ENCODE assay signal across 13 cellular contexts in genomic region chr6:11810854-11811643, GRCh38. TPM values are rescaled to one million over a fixed set of nuclear protein-coding genes. Genes with fewer than 3 reads are reported as not detected.
DNase-seq lines count a peak whose midpoint lies in the region; ATAC-seq and TF ChIP-seq lines count a peak whose summit lies in the region.
"Had no signal": no experiment of that assay in that cellular context is flagged by ENCODE, and none has a peak within 500 bp of the region (broad histone marks: within the 10 kb centered on the region; RNA-seq: fewer than 3 reads in every experiment).

No MANE protein-coding gene starts in this region.

- no peaks in the 10 kb centered on the region for H3F3A ChIP-seq in neural progenitor cell (ENCODE audit: low read depth)

- H3K4me3 ChIP-seq in neural progenitor cell = no peak overlapping the region
- H3K4me3 ChIP-seq in vagina = no peak overlapping the region
- H3K4me3 ChIP-seq: Peyer's patch had no signal

- H3K4me3 Mint-ChIP-seq in stimulated activated naive CD8-positive, alpha-beta T cell treated with anti-CD3 and anti-CD28 coated beads, Interleukin-15, Interleukin-2, amounts not matched to agents 100 ng/mL and 50 ng/mL, for 24 hours = no peak overlapping the region
- H3K4me3 Mint-ChIP-seq in neural progenitor cell = no peak overlapping the region
- H3K4me3 Mint-ChIP-seq: B cell had no signal

- no peak for DNase-seq in stimulated activated naive CD8-positive, alpha-beta T cell treated with anti-CD3 and anti-CD28 coated beads, Interleukin-15, Interleukin-2, amounts not matched to agents 100 U/mL and 50 U/mL, for 24 hours
- DNase-seq in epithelial cell of prostate (ENCODE audit: low read depth, low spot score) = no peak
- DNase-seq in neural progenitor cell (ENCODE audit: low spot score) = no peak
- DNase-seq in vagina (ENCODE audit: extremely low spot score in 2 of 2) = no peak
- no peak for DNase-seq in DMS153 (lab: John Stamatoyannopoulos, UW)
- DNase-seq in NCI-H128 (lab: John Stamatoyannopoulos, UW; ENCODE audit: unreplicated experiment) = no peak
- DNase-seq: NCI-H2107, small intestine had no signal

- H3K36me3 ChIP-seq in neural progenitor cell = no peaks in the 10 kb centered on the region
- H3K36me3 ChIP-seq in vagina = no peaks in the 10 kb centered on the region
- H3K36me3 ChIP-seq: Peyer's patch had no signal

- peak overlapping the region; percentile 60 for H3K27ac Mint-ChIP-seq in stimulated activated naive CD8-positive, alpha-beta T cell treated with anti-CD3 and anti-CD28 coated beads, Interleukin-15, Interleukin-2, amounts not matched to agents 100 ng/mL and 50 ng/mL, for 24 hours
- no peak overlapping the region for H3K27ac Mint-ChIP-seq in neural progenitor cell
- H3K27ac Mint-ChIP-seq: B cell had no signal

- no peaks in the 10 kb centered on the region for H3K27me3 Mint-ChIP-seq in stimulated activated naive CD8-positive, alpha-beta T cell treated with anti-CD3 and anti-CD28 coated beads, Interleukin-15, Interleukin-2, amounts not matched to agents 100 ng/mL and 50 ng/mL, for 24 hours
- peaks cover 12% of the 10 kb centered on the region for H3K27me3 Mint-ChIP-seq in neural progenitor cell (ENCODE audit: insufficient read depth, low read depth)

- no peaks in the 10 kb centered on the region for H3K36me3 Mint-ChIP-seq in stimulated activated naive CD8-positive, alpha-beta T cell treated with anti-CD3 and anti-CD28 coated beads, Interleukin-15, Interleukin-2, amounts not matched to agents 100 ng/mL and 50 ng/mL, for 24 hours (ENCODE audit: low read depth)
- H3K36me3 Mint-ChIP-seq in neural progenitor cell = no peaks in the 10 kb centered on the region

- ATAC-seq in stimulated activated naive CD8-positive, alpha-beta T cell treated with anti-CD3 and anti-CD28 coated beads, Interleukin-15, Interleukin-2, amounts not matched to agents 100 U/mL and 50 U/mL, for 24 hours = no peak
- ATAC-seq in esophagus mucosa = no peak

- no peaks in the 10 kb centered on the region for H3K79me2 ChIP-seq in neural progenitor cell (ENCODE audit: low read depth)

- peaks cover 3% of the 10 kb centered on the region for H3K9me3 Mint-ChIP-seq in stimulated activated naive CD8-positive, alpha-beta T cell treated with anti-CD3 and anti-CD28 coated beads, Interleukin-15, Interleukin-2, amounts not matched to agents 100 ng/mL and 50 ng/mL, for 24 hours
- H3K9me3 Mint-ChIP-seq in neural progenitor cell = peaks cover 2% of the 10 kb centered on the region

- no peaks in the 10 kb centered on the region for H3K9me3 ChIP-seq in neural progenitor cell (ENCODE audit: low read depth)
- no peaks in the 10 kb centered on the region for H3K9me3 ChIP-seq in vagina
- H3K9me3 ChIP-seq: Peyer's patch had no signal

- H3K4me2 ChIP-seq in neural progenitor cell = peak overlapping the region; percentile 24
- H3K4me2 ChIP-seq: KMS-11 had no signal

- H3K4me1 ChIP-seq in neural progenitor cell = peaks cover 6% of the 10 kb centered on the region
- H3K4me1 ChIP-seq in vagina = peaks cover 57% of the 10 kb centered on the region

- no peak overlapping the region for H2AFZ ChIP-seq in neural progenitor cell (replicated peaks)

- H3K27ac ChIP-seq in epithelial cell of prostate (peak overlapping the region; percentile 59), neural progenitor cell (no peak overlapping the region), vagina (peak overlapping the region; percentile 21)
- H3K27ac ChIP-seq: KMS-11 had no signal

- no peak overlapping the region for H3K9ac ChIP-seq in neural progenitor cell
- H3K9ac ChIP-seq: KMS-11 had no signal

- H3K27me3 ChIP-seq in neural progenitor cell (no peaks in the 10 kb centered on the region), vagina (no peaks in the 10 kb centered on the region)
- H3K27me3 ChIP-seq: Peyer's patch had no signal

- intact Hi-C loops in vagina (cut with DNase I) = no loop called here

- TF ChIP-seq POLR2A in vagina (IDR thresholded peaks at IDR 0.05) = no peak

- H4K20me1 ChIP-seq in neural progenitor cell (ENCODE audit: low read depth) = no peaks in the 10 kb centered on the region

- H3K4me1 Mint-ChIP-seq in stimulated activated naive CD8-positive, alpha-beta T cell treated with anti-CD3 and anti-CD28 coated beads, Interleukin-15, Interleukin-2, amounts not matched to agents 100 ng/mL and 50 ng/mL, for 24 hours (ENCODE audit: low read depth) = peaks cover 34% of the 10 kb centered on the region
- H3K4me1 Mint-ChIP-seq in neural progenitor cell = peaks cover 48% of the 10 kb centered on the region
- H3K4me1 Mint-ChIP-seq: B cell had no signal

- TF ChIP-seq CTCF in neural progenitor cell (IDR thresholded peaks at IDR 0.05) = no peak
- TF ChIP-seq CTCF in vagina (IDR thresholded peaks at IDR 0.05) = no peak

RNA-seq across cellular contexts. Expression of gene ADTRP, which starts 32.4 kb away (rescaled TPM):
- total RNA-seq in neural progenitor cell (ENCODE audit: low replicate concordance) (not detected in 2 replicates), vagina (not detected), esophagus mucosa (0.72 TPM)
